In the genomic region with DNA sequence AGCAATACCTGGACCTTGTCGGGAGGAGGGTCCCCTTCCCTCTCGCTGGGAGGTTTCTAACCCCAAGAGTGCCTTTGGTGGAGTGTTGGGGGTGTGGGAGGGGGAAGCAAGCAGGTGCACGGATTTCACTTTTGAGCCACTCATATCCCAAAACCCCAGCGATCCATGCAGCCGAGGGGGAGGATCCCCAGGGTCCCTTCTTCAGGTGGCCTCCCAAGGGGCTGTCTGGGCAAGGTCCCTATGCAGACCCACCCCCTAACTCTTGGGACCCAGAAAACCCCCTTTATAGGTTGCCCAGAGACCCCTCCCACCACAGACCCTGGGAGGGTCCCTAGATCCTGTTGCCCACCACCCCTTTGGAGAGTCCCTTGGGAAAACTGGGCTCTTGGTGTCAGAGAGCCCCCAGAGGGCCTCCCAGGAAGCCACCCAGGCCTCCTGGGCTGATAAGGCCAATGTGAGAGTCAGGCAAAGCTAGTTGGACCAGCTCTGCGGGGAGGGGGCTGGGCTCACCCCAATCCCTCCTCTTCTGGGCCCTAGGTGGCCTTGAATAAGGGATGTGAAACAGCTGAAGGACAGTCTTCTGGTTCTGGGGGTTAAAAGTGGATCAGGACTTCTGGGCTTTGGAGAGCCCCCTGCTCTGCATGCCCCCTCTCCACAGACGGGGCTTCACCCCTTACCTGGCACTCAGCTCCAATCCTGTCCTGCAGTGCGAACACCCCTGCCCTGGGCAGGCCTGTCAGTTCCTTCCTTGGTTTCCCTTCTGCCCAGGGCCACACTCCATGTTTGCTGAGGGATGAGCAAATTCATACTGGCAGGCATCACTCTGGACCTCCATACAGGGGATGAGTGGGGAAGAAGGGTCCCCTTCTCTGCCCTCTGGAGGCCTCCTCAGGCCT, we compare ENCODE assay signal across 1 cellular context.
TF ChIP-seq lines count a peak whose summit lies in the region.

No MANE protein-coding gene starts in this region.

TF ChIP-seq in SK-N-SH treated with all-trans-retinoic acid at 6 μM for 48 hours, 23 proteins besides CTCF, POLR2A, EP300 and RAD21 (continued from another document):
- TF ChIP-seq CREB5 (CRISPR knock-in tag; IDR thresholded peaks at IDR 0.05; ENCODE audit: low read depth) (no peak), BACH2 (CRISPR knock-in tag; IDR thresholded peaks at IDR 0.05; ENCODE audit: borderline replicate concordance) (no peak), POU6F1 (CRISPR knock-in tag; IDR thresholded peaks at IDR 0.05; ENCODE audit: borderline replicate concordance, low read depth) (no peak), ISL1 (CRISPR knock-in tag; IDR thresholded peaks at IDR 0.05) (no peak), TCF4 (CRISPR knock-in tag; IDR thresholded peaks at IDR 0.05; ENCODE audit: borderline replicate concordance) (no peak)
- TF ChIP-seq, protein P1, sequence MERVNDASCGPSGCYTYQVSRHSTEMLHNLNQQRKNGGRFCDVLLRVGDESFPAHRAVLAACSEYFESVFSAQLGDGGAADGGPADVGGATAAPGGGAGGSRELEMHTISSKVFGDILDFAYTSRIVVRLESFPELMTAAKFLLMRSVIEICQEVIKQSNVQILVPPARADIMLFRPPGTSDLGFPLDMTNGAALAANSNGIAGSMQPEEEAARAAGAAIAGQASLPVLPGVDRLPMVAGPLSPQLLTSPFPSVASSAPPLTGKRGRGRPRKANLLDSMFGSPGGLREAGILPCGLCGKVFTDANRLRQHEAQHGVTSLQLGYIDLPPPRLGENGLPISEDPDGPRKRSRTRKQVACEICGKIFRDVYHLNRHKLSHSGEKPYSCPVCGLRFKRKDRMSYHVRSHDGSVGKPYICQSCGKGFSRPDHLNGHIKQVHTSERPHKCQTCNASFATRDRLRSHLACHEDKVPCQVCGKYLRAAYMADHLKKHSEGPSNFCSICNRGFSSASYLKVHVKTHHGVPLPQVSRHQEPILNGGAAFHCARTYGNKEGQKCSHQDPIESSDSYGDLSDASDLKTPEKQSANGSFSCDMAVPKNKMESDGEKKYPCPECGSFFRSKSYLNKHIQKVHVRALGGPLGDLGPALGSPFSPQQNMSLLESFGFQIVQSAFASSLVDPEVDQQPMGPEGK (CRISPR knock-in tag; IDR thresholded peaks at IDR 0.05; ENCODE audit: borderline replicate concordance), result no peak
